In the genomic region with DNA sequence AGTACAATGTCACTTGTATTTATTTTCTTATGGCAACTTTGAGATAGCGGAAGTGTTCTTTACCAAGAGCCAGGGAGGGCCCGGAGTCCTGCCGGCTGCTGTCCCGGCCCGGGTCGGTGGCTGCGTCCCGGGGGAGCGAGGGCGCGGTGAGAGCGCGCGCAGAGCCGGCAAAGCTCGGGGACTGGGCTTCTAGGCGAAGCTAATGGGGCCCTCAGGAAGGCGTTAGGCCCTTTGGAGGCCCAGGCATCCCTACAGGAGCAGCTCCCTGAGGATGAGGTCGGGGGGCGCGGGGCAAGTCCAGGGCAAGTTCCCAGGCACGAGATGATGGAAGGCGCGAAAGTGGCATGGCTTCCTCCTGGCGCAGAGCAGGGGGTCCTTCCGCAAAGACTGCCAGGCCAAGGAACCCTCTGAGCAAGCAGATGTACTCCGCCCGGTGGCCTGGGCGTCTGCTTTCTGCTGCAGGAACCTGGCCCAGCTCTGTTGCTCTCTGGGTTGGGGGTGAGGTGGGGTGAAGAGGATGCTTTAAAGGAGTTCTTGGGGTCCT, we compare ENCODE assay signal across 9 cellular contexts. TPM values are rescaled to one million over a fixed set of nuclear protein-coding genes. Genes with fewer than 3 reads are reported as not detected.
DNase-seq lines count a peak whose midpoint lies in the region; ATAC-seq and TF ChIP-seq lines count a peak whose summit lies in the region.
"Had no signal": no experiment of that assay in that cellular context is flagged by ENCODE, and none has a peak within 500 bp of the region (broad histone marks: within the 10 kb centered on the region; RNA-seq: fewer than 3 reads in every experiment).

No MANE protein-coding gene starts in this region.

- no peaks in the 10 kb centered on the region for H3K36me3 Mint-ChIP-seq in activated CD4-positive, alpha-beta memory T cell treated with anti-CD3 and anti-CD28 coated beads, Interleukin-2, amount 10 ng/mL, durations not matched to agents 7 days and 5 days (ENCODE audit: low read depth)
- peaks cover 9% of the 10 kb centered on the region for H3K36me3 Mint-ChIP-seq in activated CD4-positive, alpha-beta memory T cell treated with anti-CD3 and anti-CD28 coated beads for 36 hours
- peaks cover 77% of the 10 kb centered on the region for H3K36me3 Mint-ChIP-seq in nephron (ENCODE audit: low read depth)

- no peak overlapping the region for H3K27ac Mint-ChIP-seq in activated CD4-positive, alpha-beta memory T cell treated with anti-CD3 and anti-CD28 coated beads, Interleukin-2, amount 10 ng/mL, durations not matched to agents 7 days and 5 days
- no peak overlapping the region for H3K27ac Mint-ChIP-seq in activated CD4-positive, alpha-beta memory T cell treated with anti-CD3 and anti-CD28 coated beads for 36 hours
- peak overlapping the region; percentile 96 to 100 (median 97) for H3K27ac Mint-ChIP-seq in nephron
- H3K27ac Mint-ChIP-seq: effector memory CD8-positive, alpha-beta T cell had no signal

- no peak overlapping the region for H3K4me3 Mint-ChIP-seq in activated CD4-positive, alpha-beta memory T cell treated with anti-CD3 and anti-CD28 coated beads, Interleukin-2, amount 10 ng/mL, durations not matched to agents 7 days and 5 days
- H3K4me3 Mint-ChIP-seq in activated CD4-positive, alpha-beta memory T cell treated with anti-CD3 and anti-CD28 coated beads for 36 hours = no peak overlapping the region
- peak overlapping the region; percentile 94 to 97 (median 95) for H3K4me3 Mint-ChIP-seq in nephron
- H3K4me3 Mint-ChIP-seq: effector memory CD8-positive, alpha-beta T cell had no signal

- no peak for TF ChIP-seq EP300 in transverse colon (IDR thresholded peaks at IDR 0.05; ENCODE audit: low read depth)

- ATAC-seq in omental fat pad (ENCODE audit: low FRiP score) = no peak
- ATAC-seq: effector memory CD8-positive, alpha-beta T cell had no signal

- POLR2A ChIA-PET in activated CD4-positive, alpha-beta memory T cell treated with anti-CD3 and anti-CD28 coated beads, Interleukin-2, amount 10 ng/mL, durations not matched to agents 7 days and 5 days (lab: Charles Lee) = no interaction called here
- POLR2A ChIA-PET in activated CD4-positive, alpha-beta memory T cell treated with anti-CD3 and anti-CD28 coated beads for 36 hours (lab: Charles Lee) = no interaction called here
- POLR2A ChIA-PET in GM10248 (lab: Yijun Ruan, JAX) = no interaction called here

- WGBS in esophagus, 2 donors = 43 to 54% methylated on average over 29 of the region's 29 CpGs
- WGBS in transverse colon (ENCODE audit: low coverage in 1 of 2), 2 donors = 69% methylated on average over 7 to 29 of the region's 29 CpGs

- peaks cover 0 to 4% of the 10 kb centered on the region in 2 donors for H3K4me1 ChIP-seq in esophagus (ENCODE audit: control insufficient read depth in 2 of 2, insufficient read depth in 2 of 2, low read length in 1 of 2)
- peaks cover 0 to 52% (median 33%) of the 10 kb centered on the region in 4 donors for H3K4me1 ChIP-seq in transverse colon

- H3K4me3 ChIP-seq in esophagus (ENCODE audit: low read depth in 1 of 2, low read length in 2 of 2) (peak overlapping the region; percentile 7 to 13), transverse colon (peak overlapping the region in 1 of 4 donors; percentile 86)

- H3K9me3 ChIP-seq in esophagus (ENCODE audit: control insufficient read depth in 2 of 2, insufficient read depth in 1 of 2, low read depth in 1 of 2, low read length in 1 of 2) = no peaks in the 10 kb centered on the region
- no peaks in the 10 kb centered on the region for H3K9me3 ChIP-seq in transverse colon

- H3K9me3 Mint-ChIP-seq in activated CD4-positive, alpha-beta memory T cell treated with anti-CD3 and anti-CD28 coated beads, Interleukin-2, amount 10 ng/mL, durations not matched to agents 7 days and 5 days = no peaks in the 10 kb centered on the region
- H3K9me3 Mint-ChIP-seq in activated CD4-positive, alpha-beta memory T cell treated with anti-CD3 and anti-CD28 coated beads for 36 hours = no peaks in the 10 kb centered on the region
- H3K9me3 Mint-ChIP-seq in nephron = no peaks in the 10 kb centered on the region
- H3K9me3 Mint-ChIP-seq: effector memory CD8-positive, alpha-beta T cell had no signal

- no peak for TF ChIP-seq CTCF in nephron (IDR thresholded peaks at IDR 0.05; ENCODE audit: unreplicated experiment in 3 of 3)
- TF ChIP-seq CTCF in transverse colon (IDR thresholded peaks at IDR 0.05) = no peak
- TF ChIP-seq CTCF in GM10248 (IDR thresholded peaks at IDR 0.05; ENCODE audit: control extremely low read depth, extremely low read depth, low read depth, missing control alignments) = no peak
- TF ChIP-seq CTCF in omental fat pad (IDR thresholded peaks at IDR 0.05) = no peak

- H3K36me3 ChIP-seq in esophagus (ENCODE audit: control insufficient read depth in 2 of 2, insufficient read depth in 2 of 2, low read length in 1 of 2) (no peaks in the 10 kb centered on the region), transverse colon (no peaks in the 10 kb centered on the region)

- H3K27me3 Mint-ChIP-seq in activated CD4-positive, alpha-beta memory T cell treated with anti-CD3 and anti-CD28 coated beads, Interleukin-2, amount 10 ng/mL, durations not matched to agents 7 days and 5 days = peaks cover 90% of the 10 kb centered on the region
- H3K27me3 Mint-ChIP-seq in activated CD4-positive, alpha-beta memory T cell treated with anti-CD3 and anti-CD28 coated beads for 36 hours = peaks cover 86% of the 10 kb centered on the region
- H3K27me3 Mint-ChIP-seq in nephron (ENCODE audit: low read depth) = peaks cover 24% of the 10 kb centered on the region

- in situ Hi-C loops in transverse colon (cut with MboI; ENCODE audit: low pct_ligation_motif_present in 1 of 4, low pct_unique_long_range_greater_than_20kb in 1 of 4, low sequenced_read_pairs in 3 of 4) = loop anchor here in 2 of 4 donors (25.0 kb wide), 1 partner anchor 1081 kb away; no protein-coding TSS in a partner anchor

- peak; percentile 15 for DNase-seq in activated CD4-positive, alpha-beta memory T cell treated with anti-CD3 and anti-CD28 coated beads, Interleukin-2, amount 10 ng/mL, durations not matched to agents 7 days and 5 days
- DNase-seq in activated CD4-positive, alpha-beta memory T cell treated with anti-CD3 and anti-CD28 coated beads for 36 hours = no peak
- DNase-seq in transverse colon (no peak), NCI-H1092 (lab: John Stamatoyannopoulos, UW) (no peak), GM10248 (ENCODE audit: extremely low spot score) (no peak), omental fat pad (ENCODE audit: low spot score) (no peak)
- DNase-seq: effector memory CD8-positive, alpha-beta T cell had no signal

- intact Hi-C loops in activated CD4-positive, alpha-beta memory T cell treated with anti-CD3 and anti-CD28 coated beads for 36 hours (cut with micrococcal nuclease) = loop anchor here (10.0 kb wide), 2 partner anchors 1089 to 1759 kb away; no protein-coding TSS in a partner anchor
- intact Hi-C loops in transverse colon (cut with DNase I; ENCODE audit: low total_unique reads) = no loop called here

- H3K27me3 ChIP-seq in esophagus (ENCODE audit: control insufficient read depth in 1 of 2, insufficient read depth in 2 of 2, low read length in 2 of 2) (no peaks in the 10 kb centered on the region), transverse colon (peaks cover 6% of the 10 kb centered on the region)

- TF ChIP-seq POLR2A in transverse colon (IDR thresholded peaks at IDR 0.05) = no peak

- H3K4me1 Mint-ChIP-seq in activated CD4-positive, alpha-beta memory T cell treated with anti-CD3 and anti-CD28 coated beads, Interleukin-2, amount 10 ng/mL, durations not matched to agents 7 days and 5 days = no peaks in the 10 kb centered on the region
- peaks cover 7% of the 10 kb centered on the region for H3K4me1 Mint-ChIP-seq in activated CD4-positive, alpha-beta memory T cell treated with anti-CD3 and anti-CD28 coated beads for 36 hours (ENCODE audit: low read depth)
- H3K4me1 Mint-ChIP-seq in nephron = peaks cover 76% of the 10 kb centered on the region

- CTCF ChIA-PET in activated CD4-positive, alpha-beta memory T cell treated with anti-CD3 and anti-CD28 coated beads, Interleukin-2, amount 10 ng/mL, durations not matched to agents 7 days and 5 days (lab: Charles Lee) = interaction anchor here (1.7 kb wide), 1 partner anchor 13 kb away, joined by 7 read pairs; no protein-coding TSS in a partner anchor
- CTCF ChIA-PET in activated CD4-positive, alpha-beta memory T cell treated with anti-CD3 and anti-CD28 coated beads for 36 hours (lab: Charles Lee) = interaction anchor here (0.7 kb wide), 1 partner anchor 14 kb away, joined by 3 read pairs; no protein-coding TSS in a partner anchor
- CTCF ChIA-PET in GM10248 (lab: Yijun Ruan, JAX) = interaction anchor here (1.0 to 3.6 kb wide), 3 partner anchors 13 to 1084 kb away, joined by 4 to 20 read pairs (median 6); no protein-coding TSS in a partner anchor

- H3K27ac ChIP-seq in esophagus (ENCODE audit: low read depth in 2 of 2, low read length in 1 of 2) (peak overlapping the region; percentile 83 to 89), transverse colon (peak overlapping the region; percentile 94 to 98 (median 96))

RNA-seq across cellular contexts. Expression of a gene that starts 13.1 kb away (rescaled TPM):
- not detected for total RNA-seq in activated CD4-positive, alpha-beta memory T cell treated with anti-CD3 and anti-CD28 coated beads, Interleukin-2, amount 10 ng/mL, durations not matched to agents 7 days and 5 days
- total RNA-seq in activated CD4-positive, alpha-beta memory T cell treated with anti-CD3 and anti-CD28 coated beads for 36 hours = not detected
- 1 to 10 TPM; 5.0 to 9.3 TPM for polyA plus RNA-seq in esophagus
- total RNA-seq in transverse colon (10 to 100 TPM; 11.3 to 29.5 (median 18.4) TPM), omental fat pad (10 to 100 TPM in 3 of 4 donors, 1 to 10 TPM in 1; 8.9 to 41.8 (median 20.1) TPM)

Comparison
In these comparisons a context has a peak if more than half of its experiments do, and no peak if none do; other contexts are left out.
1. H3K27ac Mint-ChIP-seq: peak in nephron (3 of 3); none in activated CD4-positive, alpha-beta memory T cell treated with anti-CD3 and anti-CD28 coated beads, Interleukin-2, amount 10 ng/mL, durations not matched to agents 7 days and 5 days (single experiment) and activated CD4-positive, alpha-beta memory T cell treated with anti-CD3 and anti-CD28 coated beads for 36 hours (single experiment).
2. H3K4me3 Mint-ChIP-seq: peak in nephron (3 of 3); none in activated CD4-positive, alpha-beta memory T cell treated with anti-CD3 and anti-CD28 coated beads, Interleukin-2, amount 10 ng/mL, durations not matched to agents 7 days and 5 days (single experiment) and activated CD4-positive, alpha-beta memory T cell treated with anti-CD3 and anti-CD28 coated beads for 36 hours (single experiment).
3. RNA of a gene that starts 13.1 kb away (total RNA-seq): 8.9 to 41.8 TPM in omental fat pad and 11.3 to 29.5 TPM in transverse colon; not detected in activated CD4-positive, alpha-beta memory T cell treated with anti-CD3 and anti-CD28 coated beads, Interleukin-2, amount 10 ng/mL, durations not matched to agents 7 days and 5 days and not detected in activated CD4-positive, alpha-beta memory T cell treated with anti-CD3 and anti-CD28 coated beads for 36 hours; every median in the first group is over 4 times any median in the second.